ENCODE assay signal across 33 cellular contexts in genomic region chr6:156575361-156575760, GRCh38.
"Had no signal": no experiment of that assay in that cellular context is flagged by ENCODE, and none has a peak within 500 bp of the region (broad histone marks: within the 10 kb centered on the region; RNA-seq: fewer than 3 reads in every experiment).

No MANE protein-coding gene starts in this region.

- H3K9me3 Mint-ChIP-seq: central memory CD8-positive, alpha-beta T cell had no signal

- DNase-seq: activated CD4-positive, alpha-beta memory T cell treated with anti-CD3 and anti-CD28 coated beads, Interleukin-2, amount 10 ng/mL, durations not matched to agents 7 days and 5 days; activated CD4-positive, alpha-beta T cell treated with anti-CD3 and anti-CD28 coated beads for 36 hours; activated CD4-positive, alpha-beta T cell treated with anti-CD3 and anti-CD28 coated beads, Interleukin-2, amount 10 ng/mL, durations not matched to agents 24 days and 14 days; activated CD4-positive, alpha-beta T cell treated with anti-CD3 and anti-CD28 coated beads, Interleukin-2, amount 50 U/mL, for 4 hours; activated CD4-positive, CD25-positive, alpha-beta regulatory T cell; activated CD4-positive, CD25-positive, alpha-beta regulatory T cell treated with anti-CD3 and anti-CD28 coated beads, Interleukin-2, amount 50 U/mL, for 72 hours; activated CD8-positive, alpha-beta memory T cell treated with anti-CD3 and anti-CD28 coated beads, Interleukin-2, amount 50 U/mL, for 48 hours; activated effector memory CD4-positive, alpha-beta T cell treated with Interleukin-2 at 50 U/mL for 16 hours; activated gamma-delta T cell treated with Interleukin-2 at 50 U/mL for 16 hours; activated naive CD4-positive, alpha-beta T cell treated with anti-CD3 and anti-CD28 coated beads, Interleukin-2, amount 50 U/mL, for 16 hours; activated naive CD4-positive, alpha-beta T cell treated with Interleukin-2 at 50 U/mL for 16 hours; activated T-cell treated with anti-CD3 and anti-CD28 coated beads for 4 hours; activated T-cell treated with anti-CD3 and anti-CD28 coated beads, Interleukin-2, amount 50 U/mL, for 4 hours; amniotic stem cell; anterior cingulate cortex; brain microvascular endothelial cell; cortex of kidney; dermis blood vessel endothelial cell; effector CD4-positive, alpha-beta T cell; effector memory CD8-positive, alpha-beta T cell; esophagus squamous epithelium; foreskin melanocyte; head of caudate nucleus; T-helper 1 cell; T-helper 17 cell; T1000 had no signal

- H3K36me3 ChIP-seq: brain microvascular endothelial cell, esophagus squamous epithelium had no signal

- H3K4me3 Mint-ChIP-seq: activated CD4-positive, alpha-beta memory T cell treated with anti-CD3 and anti-CD28 coated beads, Interleukin-2, amount 10 ng/mL, durations not matched to agents 7 days and 5 days; activated CD4-positive, alpha-beta T cell treated with anti-CD3 and anti-CD28 coated beads for 36 hours; activated CD4-positive, alpha-beta T cell treated with anti-CD3 and anti-CD28 coated beads, Interleukin-2, amount 10 ng/mL, durations not matched to agents 24 days and 14 days; activated naive CD8-positive, alpha-beta T cell; activated T-cell treated with anti-CD3 and anti-CD28 coated beads, Interleukin-2, amount 50 U/mL, for 4 hours; activated T-helper 17 cell treated with anti-CD3 and anti-CD28 coated beads, Interleukin-2, amount 50 U/mL, for 72 hours; central memory CD8-positive, alpha-beta T cell; effector memory CD8-positive, alpha-beta T cell; T-helper 17 cell; T-helper 2 cell treated with Interferon-gamma antibody and Interleukin-4, amounts not matched to agents 5 μg/mL and 100 μg/mL, for 36 hours had no signal

- H3K27me3 ChIP-seq: brain microvascular endothelial cell, esophagus squamous epithelium had no signal

- H3K4me1 Mint-ChIP-seq: activated CD4-positive, alpha-beta memory T cell treated with anti-CD3 and anti-CD28 coated beads, Interleukin-2, amount 10 ng/mL, durations not matched to agents 7 days and 5 days; activated CD4-positive, alpha-beta T cell treated with anti-CD3 and anti-CD28 coated beads for 36 hours; activated CD4-positive, alpha-beta T cell treated with anti-CD3 and anti-CD28 coated beads, Interleukin-2, amount 10 ng/mL, durations not matched to agents 24 days and 14 days; activated T-helper 17 cell treated with anti-CD3 and anti-CD28 coated beads, Interleukin-2, amount 50 U/mL, for 72 hours; central memory CD8-positive, alpha-beta T cell; T-helper 17 cell had no signal

- ATAC-seq: activated CD4-positive, alpha-beta T cell treated with anti-CD3 and anti-CD28 coated beads for 36 hours; activated T-cell treated with anti-CD3 and anti-CD28 coated beads, Interleukin-2, amount 50 U/mL, for 4 hours; activated T-helper 17 cell treated with anti-CD3 and anti-CD28 coated beads, Interleukin-2, amount 50 U/mL, for 72 hours; effector memory CD8-positive, alpha-beta T cell; T-helper 17 cell had no signal

- H3K4me3 ChIP-seq: esophagus squamous epithelium had no signal

- FAIRE-seq: astrocyte, bronchial epithelial cell had no signal

- H3K27ac ChIP-seq: brain microvascular endothelial cell, epithelial cell of prostate, esophagus squamous epithelium had no signal

- H3K27ac Mint-ChIP-seq: activated CD4-positive, alpha-beta memory T cell treated with anti-CD3 and anti-CD28 coated beads, Interleukin-2, amount 10 ng/mL, durations not matched to agents 7 days and 5 days; activated CD4-positive, alpha-beta T cell treated with anti-CD3 and anti-CD28 coated beads for 36 hours; activated CD4-positive, alpha-beta T cell treated with anti-CD3 and anti-CD28 coated beads, Interleukin-2, amount 10 ng/mL, durations not matched to agents 24 days and 14 days; activated naive CD8-positive, alpha-beta T cell; activated T-helper 17 cell treated with anti-CD3 and anti-CD28 coated beads, Interleukin-2, amount 50 U/mL, for 72 hours; effector memory CD8-positive, alpha-beta T cell; T-helper 17 cell; T-helper 2 cell treated with Interferon-gamma antibody and Interleukin-4, amounts not matched to agents 5 μg/mL and 100 μg/mL, for 36 hours had no signal

- H3K4me1 ChIP-seq: esophagus squamous epithelium had no signal
